26 cellular contexts compared by ENCODE assay signal in genomic region chr13:110497003-110497402, GRCh38.
"Had no signal": no experiment of that assay in that cellular context is flagged by ENCODE, and none has a peak within 500 bp of the region (broad histone marks: within the 10 kb centered on the region; RNA-seq: fewer than 3 reads in every experiment).

No MANE protein-coding gene starts in this region.

- ATAC-seq: esophagus mucosa; naive thymus-derived CD4-positive, alpha-beta T cell; psoas muscle; right cardiac atrium; stimulated activated memory B cell treated with anti-CD40 and anti-IgM and Interleukin-4, amounts not matched to agents 10 μg/mL and 1 μg/mL and 100 μg/mL, for 72 hours; stimulated activated naive CD8-positive, alpha-beta T cell treated with anti-CD3 and anti-CD28 coated beads, Interleukin-15, Interleukin-2, amounts not matched to agents 100 U/mL and 50 U/mL, for 24 hours had no signal

- H3K27me3 Mint-ChIP-seq: stimulated activated memory B cell treated with anti-CD40 and anti-IgM and Interleukin-4, amounts not matched to agents 10 μg/mL and 1 μg/mL and 100 μg/mL, for 72 hours had no signal

- DNase-seq: effector CD8-positive, alpha-beta T cell; endodermal cell; foreskin fibroblast; hypothalamus; immature natural killer cell; islet precursor cell; mesendoderm; midbrain; naive thymus-derived CD4-positive, alpha-beta T cell; nephron progenitor cell; nucleus accumbens; ovary; psoas muscle; right cardiac atrium; spleen; stimulated activated CD4-positive, alpha-beta T cell treated with anti-CD3 and anti-CD28 coated beads, Interleukin-4, amount 100 ng/mL, for 4 hours; stimulated activated naive CD8-positive, alpha-beta T cell treated with anti-CD3 and anti-CD28 coated beads, Interleukin-15, Interleukin-2, amounts not matched to agents 100 U/mL and 50 U/mL, for 24 hours; substantia nigra; testis; transverse colon had no signal

- H3K4me3 Mint-ChIP-seq: dendritic cell treated with granulocyte-macrophage colony-stimulating factor and Interleukin-4, amounts not matched to agents 40 ng/mL and 50 ng/mL, for 4 days; endodermal cell; immature natural killer cell; naive thymus-derived CD4-positive, alpha-beta T cell; nephron progenitor cell; stimulated activated memory B cell treated with anti-CD40 and anti-IgM and Interleukin-4, amounts not matched to agents 10 μg/mL and 1 μg/mL and 100 μg/mL, for 72 hours had no signal

- H3K27ac ChIP-seq: epithelial cell of prostate, ovary, skin epidermis, testis, transverse colon, vagina had no signal

- H3K36me3 ChIP-seq: ovary had no signal

- H3K4me3 ChIP-seq: ovary, psoas muscle, skin epidermis, spleen, testis, transverse colon, vagina had no signal

- H3K36me3 Mint-ChIP-seq: immature natural killer cell had no signal

- H3K4me1 Mint-ChIP-seq: endodermal cell; immature natural killer cell; naive thymus-derived CD4-positive, alpha-beta T cell; stimulated activated memory B cell treated with anti-CD40 and anti-IgM and Interleukin-4, amounts not matched to agents 10 μg/mL and 1 μg/mL and 100 μg/mL, for 72 hours had no signal

- H3K9me3 Mint-ChIP-seq: immature natural killer cell had no signal

- H3K4me1 ChIP-seq: spleen, testis, transverse colon, vagina had no signal

- H3K27me3 ChIP-seq: ovary, spleen, testis, transverse colon, vagina had no signal

- H3K9me3 ChIP-seq: ovary, psoas muscle, testis, transverse colon, vagina had no signal

- H3K27ac Mint-ChIP-seq: dendritic cell treated with granulocyte-macrophage colony-stimulating factor and Interleukin-4, amounts not matched to agents 40 ng/mL and 50 ng/mL, for 4 days; endodermal cell; naive thymus-derived CD4-positive, alpha-beta T cell; nephron progenitor cell; stimulated activated memory B cell treated with anti-CD40 and anti-IgM and Interleukin-4, amounts not matched to agents 10 μg/mL and 1 μg/mL and 100 μg/mL, for 72 hours had no signal
